ENCODE assay signal across 12 cellular contexts in the genomic region with DNA sequence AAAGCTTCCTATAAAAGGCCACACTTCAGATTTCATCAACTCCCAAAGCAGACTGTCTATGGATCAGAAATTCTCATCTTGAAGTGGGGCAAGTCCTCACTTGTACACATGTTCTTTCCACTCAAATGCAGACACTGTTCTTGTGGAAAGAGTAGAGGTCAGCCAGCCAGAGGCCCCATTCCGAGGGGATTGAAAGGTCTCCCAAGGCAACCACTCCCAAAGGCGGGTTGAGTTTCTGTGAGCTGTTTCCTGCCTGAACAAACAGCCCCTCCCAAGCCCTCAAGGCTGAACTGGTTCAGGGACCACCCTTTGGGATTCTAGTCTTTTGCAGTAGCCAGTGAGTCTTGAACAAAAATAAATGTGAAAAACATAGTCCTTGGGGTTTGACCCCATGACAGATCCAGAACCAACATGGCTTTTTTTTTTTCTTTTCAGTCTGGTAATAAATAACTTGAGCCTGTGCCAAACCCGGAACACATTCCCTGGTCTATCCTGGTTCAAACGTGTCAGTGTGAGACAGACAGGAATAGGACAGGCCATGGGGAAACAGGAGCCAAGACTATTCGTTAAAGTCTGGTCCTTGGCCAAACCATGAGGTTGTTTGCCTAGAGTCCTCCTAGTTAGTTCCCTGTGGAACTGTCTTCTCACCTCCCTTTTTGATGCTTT. TPM values are rescaled to one million over a fixed set of nuclear protein-coding genes. Genes with fewer than 3 reads are reported as not detected.
DNase-seq lines count a peak whose midpoint lies in the region; ATAC-seq and TF ChIP-seq lines count a peak whose summit lies in the region.
"Had no signal": no experiment of that assay in that cellular context is flagged by ENCODE, and none has a peak within 500 bp of the region (broad histone marks: within the 10 kb centered on the region; RNA-seq: fewer than 3 reads in every experiment).

No MANE protein-coding gene starts in this region.

- peak; percentile 43 for DNase-seq in NCI-H1105 (lab: John Stamatoyannopoulos, UW)
- DNase-seq in MCF 10A (ENCODE audit: unreplicated experiment), result peak; percentile 65
- peak; percentile 19 for DNase-seq in hepatocyte (ENCODE audit: low spot score)
- DNase-seq in posterior cingulate gyrus, result no peak
- no peak for DNase-seq in Karpas-422
- no peak for DNase-seq in RPMI8226
- DNase-seq: NCI-H187; stimulated activated CD4-positive, alpha-beta T cell treated with anti-CD3 and anti-CD28 coated beads, Interleukin-2, amount 100 ng/mL, for 24 hours had no signal

- H3K27ac ChIP-seq in hepatocyte (peak overlapping the region; percentile 72), skeletal muscle tissue (ENCODE audit: low read depth, low read length) (peak overlapping the region; percentile 54), Karpas-422 (ENCODE audit: low read length) (no peak overlapping the region)

- H3K79me2 ChIP-seq in hepatocyte (no peaks in the 10 kb centered on the region), Karpas-422 (ENCODE audit: low read length) (no peaks in the 10 kb centered on the region)

- no peak for ATAC-seq in GM18873 (IDR thresholded peaks at IDR 0.05; ENCODE audit: low FRiP score, unreplicated experiment)
- ATAC-seq: HCT116 had no signal

- H3K36me3 Mint-ChIP-seq in MCF 10A (ENCODE audit: insufficient read depth, unreplicated experiment), result no peaks in the 10 kb centered on the region
- H3K36me3 Mint-ChIP-seq: memory B cell had no signal

- H3K27ac Mint-ChIP-seq in MCF 10A (ENCODE audit: low read depth, unreplicated experiment), result peak overlapping the region; percentile 89
- H3K27ac Mint-ChIP-seq: memory B cell had no signal

- peak overlapping the region; percentile 15 for H2AFZ ChIP-seq in hepatocyte
- no peak overlapping the region for H2AFZ ChIP-seq in Karpas-422 (ENCODE audit: low read length)

- POLR2A ChIA-PET in MCF 10A (lab: Yijun Ruan, JAX), result interaction anchor here (0.6 to 2.6 kb wide), 6 partner anchors 13 to 199 kb away, joined by 3 to 12 read pairs (median 4); partner anchors contain the start of gene STK38L

- intact Hi-C loops in MCF 10A (cut with micrococcal nuclease) (no loop called here), posterior cingulate gyrus (cut with DNase I) (no loop called here)

- H3K4me3 Mint-ChIP-seq in MCF 10A (ENCODE audit: unreplicated experiment), result no peak overlapping the region
- H3K4me3 Mint-ChIP-seq: memory B cell had no signal

- H3K9me2 ChIP-seq in hepatocyte (replicated peaks; ENCODE audit: insufficient read depth) (no peaks in the 10 kb centered on the region), Karpas-422 (replicated peaks; ENCODE audit: insufficient read depth, low read length) (no peaks in the 10 kb centered on the region)

- CTCF ChIA-PET in MCF 10A (lab: Yijun Ruan, JAX), result interaction anchor here (0.8 kb wide), 1 partner anchor 13 kb away, joined by 6 read pairs; no protein-coding TSS in a partner anchor

- H3K27me3 Mint-ChIP-seq in MCF 10A (ENCODE audit: insufficient read depth, unreplicated experiment), result no peaks in the 10 kb centered on the region
- H3K27me3 Mint-ChIP-seq: memory B cell had no signal

- no peaks in the 10 kb centered on the region for H3K36me3 ChIP-seq in hepatocyte (replicated peaks; ENCODE audit: insufficient read depth, low read depth)
- H3K36me3 ChIP-seq in skeletal muscle tissue (ENCODE audit: control insufficient read depth in 3 of 3, insufficient read depth in 3 of 3, low read length in 3 of 3), result no peaks in the 10 kb centered on the region
- H3K36me3 ChIP-seq in Karpas-422 (ENCODE audit: insufficient read depth, low read length), result no peaks in the 10 kb centered on the region

- H3K4me1 ChIP-seq in hepatocyte (ENCODE audit: insufficient read depth), result no peaks in the 10 kb centered on the region
- peaks cover 4 to 7% (median 5%) of the 10 kb centered on the region in 3 donors for H3K4me1 ChIP-seq in skeletal muscle tissue (ENCODE audit: control insufficient read depth in 3 of 3, insufficient read depth in 3 of 3, low read length in 3 of 3)
- H3K4me1 ChIP-seq in Karpas-422 (ENCODE audit: low read length), result no peaks in the 10 kb centered on the region

- peaks cover 12% of the 10 kb centered on the region for H3K4me1 Mint-ChIP-seq in MCF 10A (ENCODE audit: insufficient read depth, unreplicated experiment)

- H3K4me2 ChIP-seq in hepatocyte (peak overlapping the region; percentile 30), Karpas-422 (ENCODE audit: low read depth, low read length, poor library complexity, severe bottlenecking) (no peak overlapping the region)

- BruUV-seq in MCF 10A (replicated peaks; lab: Mats Ljungman, UMichigan), result no TSS peak

- H3K4me3 ChIP-seq in hepatocyte, result no peak overlapping the region
- H3K4me3 ChIP-seq in skeletal muscle tissue (ENCODE audit: low read length in 3 of 3), result no peak overlapping the region
- H3K4me3 ChIP-seq in Karpas-422 (ENCODE audit: low read length), result no peak overlapping the region

- 68% methylated on average over 5 of the region's 5 CpGs for WGBS in hepatocyte (ENCODE audit: low lambda C conversion rate, missing lambda C conversion rate)

- H3K9me3 Mint-ChIP-seq in MCF 10A (ENCODE audit: unreplicated experiment), result no peaks in the 10 kb centered on the region
- H3K9me3 Mint-ChIP-seq: memory B cell had no signal

- H4K20me1 ChIP-seq in hepatocyte (ENCODE audit: insufficient read depth, poor library complexity, severe bottlenecking) (no peaks in the 10 kb centered on the region), Karpas-422 (ENCODE audit: insufficient read depth, low read depth, low read length) (no peaks in the 10 kb centered on the region)

- H3K9ac ChIP-seq in skeletal muscle tissue (ENCODE audit: low read depth in 1 of 3, low read length in 3 of 3) (no peak overlapping the region), Karpas-422 (ENCODE audit: low read length) (no peak overlapping the region)

- H3K9me3 ChIP-seq in hepatocyte (ENCODE audit: low read depth) (no peaks in the 10 kb centered on the region), skeletal muscle tissue (ENCODE audit: control insufficient read depth in 3 of 3, low read length in 3 of 3) (no peaks in the 10 kb centered on the region), Karpas-422 (ENCODE audit: low read length) (no peaks in the 10 kb centered on the region)

- no peak for TF ChIP-seq CTCF in MCF 10A (IDR thresholded peaks at IDR 0.05; ENCODE audit: unreplicated experiment)
- TF ChIP-seq CTCF in hepatocyte (IDR thresholded peaks at IDR 0.05; ENCODE audit: poor library complexity), result no peak

- H3K27me3 ChIP-seq in hepatocyte (no peaks in the 10 kb centered on the region), skeletal muscle tissue (ENCODE audit: control insufficient read depth in 3 of 3, insufficient read depth in 3 of 3, low read length in 3 of 3) (no peaks in the 10 kb centered on the region), Karpas-422 (ENCODE audit: low read length) (no peaks in the 10 kb centered on the region)

RNA-seq across cellular contexts. Expression of gene STK38L, which starts 17.6 kb away (rescaled TPM):
- total RNA-seq in MCF 10A (2022) (18.1 and 19.9 TPM in 2 replicates), hepatocyte (34.2 and 36.7 TPM in 2 replicates), skeletal muscle tissue (17.2 TPM)
- 15.1 and 18.8 TPM in 2 replicates for polyA plus RNA-seq in hepatocyte
- total RNA-seq in Karpas-422 (2014; rRNA removed; shearing (Covaris generic); ENCODE audit: low replicate concordance), result 3.4 and 5.1 TPM in 2 replicates

Comparison
In these comparisons a context has a peak if more than half of its experiments do, and no peak if none do; other contexts are left out.
1. DNase-seq: peak in NCI-H1105 (single experiment), MCF 10A (single experiment) and hepatocyte (single experiment); none in posterior cingulate gyrus (0 of 10), Karpas-422 (single experiment) and RPMI8226 (single experiment).